8 cellular contexts compared by ENCODE assay signal in the genomic region with DNA sequence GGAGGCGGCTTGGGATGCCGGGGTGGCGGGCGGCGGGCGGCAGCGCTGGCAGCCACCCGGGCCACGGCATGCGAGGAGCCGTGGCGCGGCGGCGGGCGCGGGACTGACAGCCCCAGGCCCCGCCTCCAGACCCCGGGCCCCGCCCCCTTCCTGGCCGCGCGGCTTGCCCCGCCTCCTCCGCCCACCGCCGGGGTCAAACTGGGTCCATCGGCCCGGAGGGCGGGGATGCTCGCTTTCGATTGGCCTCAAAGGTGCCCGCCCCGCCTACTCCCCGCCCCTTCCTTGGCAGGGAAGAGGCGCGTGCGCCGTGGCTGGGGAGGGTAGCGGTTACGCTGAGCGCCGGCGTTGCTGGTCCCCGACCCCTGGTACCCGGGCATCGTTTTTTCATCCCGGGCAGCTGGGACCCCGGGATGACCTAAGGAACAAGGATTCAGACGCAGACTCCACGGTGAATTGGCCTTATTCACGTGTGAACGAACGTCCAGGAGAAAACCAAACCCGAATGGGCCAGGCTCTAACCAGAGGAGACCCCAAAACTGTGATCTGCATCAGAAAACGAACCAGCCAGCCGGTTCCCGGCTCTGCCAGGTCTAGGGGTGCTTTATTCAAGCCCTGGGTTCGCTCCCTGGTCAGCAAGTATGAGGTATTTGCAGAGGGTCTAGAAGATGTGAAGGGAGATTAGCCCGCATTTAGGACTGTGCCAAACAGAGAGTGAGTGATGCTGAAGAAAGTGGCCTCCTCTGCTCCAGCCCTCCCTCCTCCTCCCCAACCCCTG.
DNase-seq lines count a peak whose midpoint lies in the region; ATAC-seq, FAIRE-seq and TF ChIP-seq lines count a peak whose summit lies in the region.

No MANE protein-coding gene starts in this region.

- peak overlapping the region; percentile 84 for H3K4me3 ChIP-seq in AG10803 (ENCODE audit: low read length)
- peak overlapping the region; percentile 67 to 78 (median 71) for H3K4me3 ChIP-seq in keratinocyte (ENCODE audit: control insufficient read depth in 2 of 3, extremely low read depth in 1 of 3, insufficient read depth in 2 of 3, low read depth in 1 of 3, low read length in 3 of 3)

- H3K27ac ChIP-seq in keratinocyte (ENCODE audit: control insufficient read depth, insufficient read depth, low read length): no peak overlapping the region

- DNase-seq in AG10803 (ENCODE audit: low read depth): peak; percentile 88
- peak; percentile 89 for DNase-seq in NCI-H2227 treated with DMSO at 0.1 percent for 48 hours (lab: John Stamatoyannopoulos, UW)
- DNase-seq in activated CD4-positive, CD25-positive, alpha-beta regulatory T cell treated with anti-CD3 and anti-CD28 coated beads, Interleukin-2, amount 50 U/mL, for 16 hours (ENCODE audit: low read depth, low spot score): peak; percentile 93
- DNase-seq in cerebellar cortex (ENCODE audit: low spot score): peak; percentile 90
- peak; percentile 25 for DNase-seq in keratinocyte (ENCODE audit: low read depth, low spot score)
- DNase-seq in stimulated activated CD4-positive, alpha-beta T cell treated with anti-CD3 and anti-CD28 coated beads, Interleukin-12 subunit alpha, Interleukin-12 subunit beta, amount 100 ng/mL, for 4 hours: peak; percentile 99

- H3K79me2 ChIP-seq in keratinocyte (ENCODE audit: control insufficient read depth, insufficient read depth, low read length): no peaks in the 10 kb centered on the region

- no peaks in the 10 kb centered on the region for H4K20me1 ChIP-seq in keratinocyte (ENCODE audit: control insufficient read depth, extremely low read depth, insufficient read depth, low read length)

- H2AFZ ChIP-seq in keratinocyte (ENCODE audit: control insufficient read depth, low read length): peak overlapping the region; percentile 89

- H3K4me1 ChIP-seq in keratinocyte (ENCODE audit: control insufficient read depth, extremely low read depth, insufficient read depth, low read length): peaks cover 7% of the 10 kb centered on the region

- H3K36me3 ChIP-seq in keratinocyte (ENCODE audit: control insufficient read depth in 2 of 2, extremely low read depth in 1 of 2, insufficient read depth in 2 of 2, low read length in 2 of 2): no peaks in the 10 kb centered on the region

- peak overlapping the region; percentile 82 for H3K4me2 ChIP-seq in keratinocyte (ENCODE audit: control insufficient read depth, extremely low read depth, insufficient read depth, low read depth, low read length)

- FAIRE-seq in keratinocyte (lab: Jason Lieb, UNC): no peak

- peak overlapping the region; percentile 57 for H3K9ac ChIP-seq in keratinocyte (ENCODE audit: control insufficient read depth, extremely low read depth, insufficient read depth, low read length)

- H3K9me1 ChIP-seq in keratinocyte (ENCODE audit: control insufficient read depth, extremely low read depth, insufficient read depth, low read length): no peaks in the 10 kb centered on the region

- H3K27me3 ChIP-seq in keratinocyte (ENCODE audit: control insufficient read depth, extremely low read depth, insufficient read depth, low read length): peaks cover 13% of the 10 kb centered on the region

- TF ChIP-seq CTCF in AG10803 (conservative IDR thresholded peaks at IDR 0.05; ENCODE audit: low read length) (no peak), keratinocyte (optimal IDR thresholded peaks at IDR 0.05 in 1 of 3, IDR thresholded peaks at IDR 0.05 in 1 of 3, conservative IDR thresholded peaks at IDR 0.05 in 1 of 3; ENCODE audit: extremely low read depth in 1 of 3, insufficient read depth in 2 of 3, low read length in 3 of 3) (no peak)

- ATAC-seq in GM19035 (IDR thresholded peaks at IDR 0.05; ENCODE audit: unreplicated experiment) (peak; percentile 95), HG03280 (IDR thresholded peaks at IDR 0.05; ENCODE audit: unreplicated experiment) (peak; percentile 91)

- no peaks in the 10 kb centered on the region for H3K9me3 ChIP-seq in keratinocyte (ENCODE audit: control insufficient read depth, low read depth, low read length)

- dilution Hi-C loops in keratinocyte (cut with MboI; ENCODE audit: extremely low pct_ligation_motif_present, low sequenced_read_pairs): no loop called here

Comparison
In these comparisons a context has a peak if more than half of its experiments do, and no peak if none do; other contexts are left out.
1. DNase-seq: peak in every context shown above with its lines; median percentile 99 in stimulated activated CD4-positive, alpha-beta T cell treated with anti-CD3 and anti-CD28 coated beads, Interleukin-12 subunit alpha, Interleukin-12 subunit beta, amount 100 ng/mL, for 4 hours; 93 in activated CD4-positive, CD25-positive, alpha-beta regulatory T cell treated with anti-CD3 and anti-CD28 coated beads, Interleukin-2, amount 50 U/mL, for 16 hours; 90 in cerebellar cortex; 89 in NCI-H2227 treated with DMSO at 0.1 percent for 48 hours; 88 in AG10803; 25 in keratinocyte.